17 cellular contexts compared by ENCODE assay signal in genomic region chr1:2115922-2116341, GRCh38.
DNase-seq lines count a peak whose midpoint lies in the region; ATAC-seq, FAIRE-seq and TF ChIP-seq lines count a peak whose summit lies in the region.
"Had no signal": no experiment of that assay in that cellular context is flagged by ENCODE, and none has a peak within 500 bp of the region (broad histone marks: within the 10 kb centered on the region; RNA-seq: fewer than 3 reads in every experiment).

No MANE protein-coding gene starts in this region.

- no peak overlapping the region for H3K27ac Mint-ChIP-seq in natural killer cell treated with Interleukin-12 subunit alpha and Interleukin-12 subunit beta and Interleukin-15 and Interleukin-18, amount 100 ng/mL, for 72 hours
- no peak overlapping the region for H3K27ac Mint-ChIP-seq in natural killer cell
- peak overlapping the region; percentile 10 for H3K27ac Mint-ChIP-seq in dendritic cell treated with granulocyte-macrophage colony-stimulating factor and Interleukin-4, amounts not matched to agents 40 ng/mL and 50 ng/mL, for 4 days

- peak; percentile 47 for DNase-seq in natural killer cell treated with Interleukin-12 subunit alpha and Interleukin-12 subunit beta and Interleukin-15 and Interleukin-18, amount 100 ng/mL, for 72 hours (ENCODE audit: low spot score)
- DNase-seq in natural killer cell = no peak
- peak; percentile 68 for DNase-seq in kidney
- DNase-seq in aorta = peak; percentile 36 to 60
- DNase-seq in thyroid gland = no peak
- DNase-seq in kidney tubule cell (ENCODE audit: low spot score) = no peak
- DNase-seq: MM.1S; naive B cell; NCI-H2081 treated with DMSO at 0.1 percent for 48 hours; PC-9; stimulated activated CD8-positive, alpha-beta memory T cell treated with anti-CD3 and anti-CD28 coated beads, Interleukin-4, amount 100 ng/mL, for 48 hours had no signal

- no peak for TF ChIP-seq CTCF in natural killer cell (IDR thresholded peaks at IDR 0.05)
- TF ChIP-seq CTCF in kidney (IDR thresholded peaks at IDR 0.05; ENCODE audit: borderline replicate concordance, extremely low read depth, insufficient read depth) = no peak
- no peak for TF ChIP-seq CTCF in thyroid gland (IDR thresholded peaks at IDR 0.05)

- H3K36me3 Mint-ChIP-seq in natural killer cell treated with Interleukin-12 subunit alpha and Interleukin-12 subunit beta and Interleukin-15 and Interleukin-18, amount 100 ng/mL, for 72 hours = no peaks in the 10 kb centered on the region
- H3K36me3 Mint-ChIP-seq in natural killer cell = no peaks in the 10 kb centered on the region
- no peaks in the 10 kb centered on the region for H3K36me3 Mint-ChIP-seq in dendritic cell treated with granulocyte-macrophage colony-stimulating factor and Interleukin-4, amounts not matched to agents 40 ng/mL and 50 ng/mL, for 4 days (ENCODE audit: low read depth)

- no peak for ATAC-seq in natural killer cell treated with Interleukin-12 subunit alpha and Interleukin-12 subunit beta and Interleukin-15 and Interleukin-18, amount 100 ng/mL, for 72 hours
- no peak for ATAC-seq in natural killer cell
- ATAC-seq in aorta (ENCODE audit: low FRiP score) = no peak
- no peak for ATAC-seq in HG03432 (IDR thresholded peaks at IDR 0.05; ENCODE audit: unreplicated experiment)
- ATAC-seq: left lobe of liver had no signal

- no peaks in the 10 kb centered on the region for H3K36me3 ChIP-seq in kidney (ENCODE audit: control insufficient read depth in 1 of 2, insufficient read depth in 2 of 2, low read length in 2 of 2)
- H3K36me3 ChIP-seq in aorta (ENCODE audit: control insufficient read depth in 1 of 2, insufficient read depth in 2 of 2, low read length in 1 of 2) = no peaks in the 10 kb centered on the region
- no peaks in the 10 kb centered on the region for H3K36me3 ChIP-seq in thyroid gland
- H3K36me3 ChIP-seq: cardiac muscle cell had no signal

- H3K9me3 Mint-ChIP-seq in natural killer cell treated with Interleukin-12 subunit alpha and Interleukin-12 subunit beta and Interleukin-15 and Interleukin-18, amount 100 ng/mL, for 72 hours = peaks cover 3% of the 10 kb centered on the region
- no peaks in the 10 kb centered on the region for H3K9me3 Mint-ChIP-seq in natural killer cell
- H3K9me3 Mint-ChIP-seq in dendritic cell treated with granulocyte-macrophage colony-stimulating factor and Interleukin-4, amounts not matched to agents 40 ng/mL and 50 ng/mL, for 4 days = peaks cover under 1% of the 10 kb centered on the region

- FAIRE-seq in kidney (lab: Jason Lieb, UNC) = no peak
- FAIRE-seq: A204.1, HTR-8/SVneo had no signal

- H3K4me1 Mint-ChIP-seq in natural killer cell treated with Interleukin-12 subunit alpha and Interleukin-12 subunit beta and Interleukin-15 and Interleukin-18, amount 100 ng/mL, for 72 hours (ENCODE audit: low read depth in 2 of 2) = peaks cover 0 to 11% of the 10 kb centered on the region in 2 donors
- H3K4me1 Mint-ChIP-seq in natural killer cell = peaks cover 0 to 4% of the 10 kb centered on the region in 2 donors
- peaks cover 36% of the 10 kb centered on the region for H3K4me1 Mint-ChIP-seq in dendritic cell treated with granulocyte-macrophage colony-stimulating factor and Interleukin-4, amounts not matched to agents 40 ng/mL and 50 ng/mL, for 4 days (ENCODE audit: low read depth)

- H3K27me3 ChIP-seq in aorta (ENCODE audit: control insufficient read depth in 1 of 2, insufficient read depth in 2 of 2, low read length in 1 of 2) (no peaks in the 10 kb centered on the region), thyroid gland (no peaks in the 10 kb centered on the region)
- H3K27me3 ChIP-seq: cardiac muscle cell had no signal

- no peak overlapping the region for H3K9ac ChIP-seq in kidney (ENCODE audit: low read length in 2 of 2)

- H3K4me3 Mint-ChIP-seq in natural killer cell treated with Interleukin-12 subunit alpha and Interleukin-12 subunit beta and Interleukin-15 and Interleukin-18, amount 100 ng/mL, for 72 hours = no peak overlapping the region
- no peak overlapping the region for H3K4me3 Mint-ChIP-seq in natural killer cell
- no peak overlapping the region for H3K4me3 Mint-ChIP-seq in dendritic cell treated with granulocyte-macrophage colony-stimulating factor and Interleukin-4, amounts not matched to agents 40 ng/mL and 50 ng/mL, for 4 days

- intact Hi-C loops in natural killer cell (cut with micrococcal nuclease) (no loop called here), kidney (cut with DNase I) (no loop called here), aorta (cut with DNase I) (no loop called here), thyroid gland (cut with DNase I) (no loop called here)
- intact Hi-C loops in dendritic cell treated with granulocyte-macrophage colony-stimulating factor and Interleukin-4, amounts not matched to agents 40 ng/mL and 50 ng/mL, for 4 days (cut with micrococcal nuclease) = no loop called here

- H3K9me3 ChIP-seq in kidney (ENCODE audit: control insufficient read depth in 1 of 2, low read length in 2 of 2) (peaks cover 0 to 3% of the 10 kb centered on the region in 2 donors), aorta (ENCODE audit: control insufficient read depth, low read length) (no peaks in the 10 kb centered on the region), thyroid gland (no peaks in the 10 kb centered on the region)

- H3K4me1 ChIP-seq in kidney (ENCODE audit: control insufficient read depth in 1 of 2, insufficient read depth in 1 of 2, low read depth in 1 of 2, low read length in 2 of 2) (no peaks in the 10 kb centered on the region), aorta (ENCODE audit: control insufficient read depth in 1 of 2, insufficient read depth in 2 of 2, low read length in 2 of 2) (no peaks in the 10 kb centered on the region), thyroid gland (no peaks in the 10 kb centered on the region)

- WGBS in aorta, 2 donors = 8 to 9% methylated on average over 19 of the region's 19 CpGs
- 64 to 68% methylated on average over 17 to 19 of the region's 19 CpGs for WGBS in thyroid gland, 2 donors

- no peaks in the 10 kb centered on the region for H3K27me3 Mint-ChIP-seq in natural killer cell treated with Interleukin-12 subunit alpha and Interleukin-12 subunit beta and Interleukin-15 and Interleukin-18, amount 100 ng/mL, for 72 hours
- no peaks in the 10 kb centered on the region for H3K27me3 Mint-ChIP-seq in natural killer cell (ENCODE audit: low read depth in 2 of 2)
- peaks cover 27% of the 10 kb centered on the region for H3K27me3 Mint-ChIP-seq in dendritic cell treated with granulocyte-macrophage colony-stimulating factor and Interleukin-4, amounts not matched to agents 40 ng/mL and 50 ng/mL, for 4 days
- H3K27me3 Mint-ChIP-seq: naive B cell had no signal

- H3K27ac ChIP-seq in kidney (ENCODE audit: low read depth in 2 of 2, low read length in 2 of 2) (no peak overlapping the region), aorta (ENCODE audit: low read depth in 1 of 2, low read length in 2 of 2) (no peak overlapping the region), thyroid gland (no peak overlapping the region)
- H3K27ac ChIP-seq: cardiac muscle cell, PC-9 had no signal

- TF ChIP-seq POLR2A in thyroid gland (IDR thresholded peaks at IDR 0.05) = no peak

- H3K4me3 ChIP-seq in kidney (ENCODE audit: low read length in 2 of 2) (no peak overlapping the region), aorta (ENCODE audit: low read length in 2 of 2) (no peak overlapping the region), thyroid gland (replicated peaks in 1 of 3) (no peak overlapping the region)
- H3K4me3 ChIP-seq: cardiac muscle cell, PC-9 had no signal

Comparison
In these comparisons a context has a peak if more than half of its experiments do, and no peak if none do; other contexts are left out.
1. DNase-seq: peak in natural killer cell treated with Interleukin-12 subunit alpha and Interleukin-12 subunit beta and Interleukin-15 and Interleukin-18, amount 100 ng/mL, for 72 hours (single experiment), kidney (single experiment) and aorta (2 of 2); none in natural killer cell (single experiment), thyroid gland (0 of 2) and kidney tubule cell (single experiment).